Comparison of ENCODE assay signal across 8 cellular contexts in the genomic region with DNA sequence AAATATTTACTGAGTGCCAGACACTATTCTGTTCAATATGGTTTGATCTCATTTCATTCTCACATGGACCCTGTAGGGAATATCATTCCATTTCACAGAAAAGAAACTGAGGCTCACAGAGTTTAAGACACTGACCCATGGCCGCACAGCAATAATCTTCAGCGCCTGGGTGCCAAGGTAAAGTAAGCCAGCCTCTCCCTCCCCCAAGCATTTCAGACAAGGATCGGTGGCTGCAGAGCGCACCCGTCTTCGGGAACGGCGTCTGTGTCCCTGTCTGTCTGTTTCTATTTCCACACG. TPM values are rescaled to one million over a fixed set of nuclear protein-coding genes. Genes with fewer than 3 reads are reported as not detected.
DNase-seq lines count a peak whose midpoint lies in the region; ATAC-seq, FAIRE-seq and TF ChIP-seq lines count a peak whose summit lies in the region.

No MANE protein-coding gene starts in this region.

- DNase-seq in G401 (ENCODE audit: low spot score) (peak; percentile 20), OCI-M2 (lab: John Stamatoyannopoulos, UW; ENCODE audit: unreplicated experiment) (peak; percentile 96), epithelial cell of proximal tubule (ENCODE audit: low read depth) (no peak), pancreas (no peak), ureter (ENCODE audit: low spot score) (no peak), A172 (ENCODE audit: low spot score) (no peak)
- no peak for DNase-seq in activated CD8-positive, alpha-beta memory T cell treated with anti-CD3 and anti-CD28 coated beads, Interleukin-2, amount 50 U/mL, for 4 hours

- H3K4me3 ChIP-seq in epithelial cell of proximal tubule (ENCODE audit: low read depth, low read length) (peak overlapping the region; percentile 69), pancreas (peak overlapping the region; percentile 21 to 49 (median 36))

- H3K4me1 ChIP-seq in pancreas = peaks cover 4 to 7% (median 5%) of the 10 kb centered on the region in 3 donors

- H3K9me3 ChIP-seq in pancreas = no peaks in the 10 kb centered on the region

- no peaks in the 10 kb centered on the region for H3K36me3 ChIP-seq in pancreas

- peak overlapping the region in 3 of 4 donors; percentile 6 to 55 (median 23) for H3K27ac ChIP-seq in pancreas

- peaks cover 0 to 18% (median 3%) of the 10 kb centered on the region in 4 donors for H3K27me3 ChIP-seq in pancreas

- in situ Hi-C loops in G401 (cut with HindIII; ENCODE audit: low sequenced_read_pairs) = no loop called here

- 2 to 3% methylated on average over 9 of the region's 9 CpGs for WGBS in pancreas, 2 donors

- ATAC-seq in pancreas (peak in 3 of 4 donors; percentile 19 to 33 (median 28)), HG02678 (IDR thresholded peaks at IDR 0.05; ENCODE audit: unreplicated experiment) (no peak)

- TF ChIP-seq CTCF in epithelial cell of proximal tubule (conservative IDR thresholded peaks at IDR 0.05; ENCODE audit: low read depth, low read length) (no peak), pancreas (IDR thresholded peaks at IDR 0.05) (no peak)

- FAIRE-seq in pancreas (lab: Jason Lieb, UNC) = no peak

- intact Hi-C loops in pancreas (cut with DNase I) = no loop called here

RNA-seq across cellular contexts. Expression of a gene that starts 4.3 kb away (rescaled TPM):
- total RNA-seq in G401 (2014; rRNA removed; shearing (Covaris generic)) = 7.6 and 10.7 TPM in 2 replicates
- total RNA-seq in epithelial cell of proximal tubule (0.40 and 2.0 TPM in 2 replicates), pancreas (10 to 100 TPM in 4 of 6 donors, 1 to 10 TPM in 2; 6.6 to 12.6 (median 11.2) TPM), ureter (9.4 TPM)
- polyA plus RNA-seq in pancreas = 1 to 10 TPM; 5.0 to 8.5 TPM
- total RNA-seq in A172 (2014; rRNA removed; shearing (Covaris generic)) = 0.41 and 1.3 TPM in 2 replicates

RNA-seq across cellular contexts. Expression of a gene that starts 12.7 kb away (rescaled TPM):
- total RNA-seq in G401 (2014; rRNA removed; shearing (Covaris generic)) = 298 and 319 TPM in 2 replicates
- total RNA-seq in epithelial cell of proximal tubule (155 and 262 TPM in 2 replicates), pancreas (10 to 100 TPM; 41.3 to 61.0 (median 48.5) TPM), ureter (192 TPM)
- polyA plus RNA-seq in pancreas = 100 to 1,000 TPM; 226 to 266 TPM
- 260 and 268 TPM in 2 replicates for total RNA-seq in A172 (2014; rRNA removed; shearing (Covaris generic))

RNA-seq across cellular contexts. Expression of a gene that starts 35.7 kb away (rescaled TPM):
- total RNA-seq in G401 (2014; rRNA removed; shearing (Covaris generic)) = 82.0 and 134 TPM in 2 replicates
- total RNA-seq in epithelial cell of proximal tubule (95.4 and 103 TPM in 2 replicates), pancreas (10 to 100 TPM; 42.5 to 90.3 (median 53.3) TPM), ureter (142 TPM)
- 100 to 1,000 TPM; 203 to 302 TPM for polyA plus RNA-seq in pancreas
- 59.7 and 112 TPM in 2 replicates for total RNA-seq in A172 (2014; rRNA removed; shearing (Covaris generic))

Comparison
In these comparisons a context has a peak if more than half of its experiments do, and no peak if none do; other contexts are left out.
1. DNase-seq: peak in G401 (single experiment) and OCI-M2 (single experiment); none in epithelial cell of proximal tubule (single experiment), pancreas (0 of 6), ureter (single experiment), activated CD8-positive, alpha-beta memory T cell treated with anti-CD3 and anti-CD28 coated beads, Interleukin-2, amount 50 U/mL, for 4 hours (single experiment) and A172 (single experiment).